In the genomic region with DNA sequence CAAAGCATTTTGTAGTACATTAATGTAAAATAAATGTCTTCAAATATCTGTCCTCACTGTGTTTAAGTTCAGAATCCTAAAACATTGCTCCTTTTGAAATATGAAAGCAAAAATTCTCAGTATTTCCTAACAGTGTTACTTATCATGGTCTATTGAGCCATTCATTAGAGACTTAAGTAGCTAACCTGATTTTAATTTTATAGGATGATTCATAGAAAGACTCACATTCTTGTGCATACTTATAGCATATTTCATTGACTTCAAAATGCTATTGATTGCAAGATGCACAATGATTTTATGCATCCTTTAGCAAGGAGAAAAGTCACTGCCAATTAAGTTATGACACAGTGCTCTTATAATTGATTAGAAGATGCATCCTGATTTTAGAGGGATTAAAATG, we compare ENCODE assay signal across 29 cellular contexts.
DNase-seq lines count a peak whose midpoint lies in the region; ATAC-seq, FAIRE-seq and TF ChIP-seq lines count a peak whose summit lies in the region.
"Had no signal": no experiment of that assay in that cellular context is flagged by ENCODE, and none has a peak within 500 bp of the region (broad histone marks: within the 10 kb centered on the region; RNA-seq: fewer than 3 reads in every experiment).

No MANE protein-coding gene starts in this region.

- H3K27ac Mint-ChIP-seq in astrocyte (ENCODE audit: unreplicated experiment), result no peak overlapping the region
- H3K27ac Mint-ChIP-seq: activated CD8-positive, alpha-beta T cell treated with anti-CD3 and anti-CD28 coated beads for 36 hours; activated naive CD8-positive, alpha-beta T cell; CD14-positive monocyte had no signal

- DNase-seq in AG09309 (ENCODE audit: low read depth) (peak; percentile 11), H54 (ENCODE audit: insufficient read length, low spot score) (no peak), astrocyte (ENCODE audit: low read depth) (peak; percentile 26), foreskin fibroblast (peak; percentile 23 to 53), ecto neural progenitor cell (ENCODE audit: low spot score) (no peak), activated gamma-delta T cell (lab: John Stamatoyannopoulos, UW) (no peak), thyroid gland (no peak)
- DNase-seq: activated CD4-positive, CD25-positive, alpha-beta regulatory T cell treated with anti-CD3 and anti-CD28 coated beads, Interleukin-2, amount 50 U/mL, for 72 hours; activated CD8-positive, alpha-beta T cell treated with anti-CD3 and anti-CD28 coated beads for 36 hours; central memory CD4-positive, alpha-beta T cell; foreskin melanocyte; H7; left cardiac atrium; NCI-H1092 treated with DMSO at 0.1 percent for 48 hours; NCI-H2029; NCI-H526 treated with DMSO at 0.1 percent for 48 hours; nephron progenitor cell; ovary; right cardiac atrium; stimulated activated CD4-positive, alpha-beta T cell treated with anti-CD3 and anti-CD28 coated beads, Interleukin-2, amount 100 ng/mL, for 48 hours; T-helper 1 cell; trophoblast cell had no signal

- H3K9me3 ChIP-seq in astrocyte (ENCODE audit: insufficient read depth, low read depth, low read length), result no peaks in the 10 kb centered on the region
- no peaks in the 10 kb centered on the region for H3K9me3 ChIP-seq in thyroid gland
- H3K9me3 ChIP-seq: A549, ascending aorta, ovary had no signal

- no peak overlapping the region for H3K27ac ChIP-seq in astrocyte (ENCODE audit: low read depth, low read length)
- no peak overlapping the region for H3K27ac ChIP-seq in thyroid gland
- H3K27ac ChIP-seq: A549, ascending aorta, hepatocyte, ovary had no signal

- TF ChIP-seq CTCF in AG09309 (IDR thresholded peaks at IDR 0.05; ENCODE audit: control insufficient read depth, insufficient read depth, low read depth, low read length, missing control alignments), result no peak
- TF ChIP-seq CTCF in astrocyte (IDR thresholded peaks at IDR 0.05; ENCODE audit: insufficient read depth, low read depth, low read length), result no peak
- no peak for TF ChIP-seq CTCF in foreskin fibroblast (IDR thresholded peaks at IDR 0.05; ENCODE audit: low read depth, low read length)
- TF ChIP-seq CTCF in thyroid gland (IDR thresholded peaks at IDR 0.05), result no peak

- H3K36me3 ChIP-seq in astrocyte (ENCODE audit: insufficient read depth, low read length) (no peaks in the 10 kb centered on the region), thyroid gland (no peaks in the 10 kb centered on the region)
- H3K36me3 ChIP-seq: ascending aorta, ovary had no signal

- H3K4me1 ChIP-seq in astrocyte (ENCODE audit: insufficient read depth, low read length), result peaks cover 8% of the 10 kb centered on the region
- peaks cover 0 to 6% of the 10 kb centered on the region in 2 donors for H3K4me1 ChIP-seq in thyroid gland
- H3K4me1 ChIP-seq: A549, ascending aorta had no signal

- peaks cover 16% of the 10 kb centered on the region for H3K4me1 Mint-ChIP-seq in astrocyte (ENCODE audit: low read depth, unreplicated experiment)
- H3K4me1 Mint-ChIP-seq: CD14-positive monocyte had no signal

- H4K20me1 ChIP-seq in astrocyte (ENCODE audit: insufficient read depth, low read length), result no peaks in the 10 kb centered on the region

- no peaks in the 10 kb centered on the region for H3K79me2 ChIP-seq in astrocyte (ENCODE audit: insufficient read depth, low read length)
- H3K79me2 ChIP-seq: hepatocyte had no signal

- H3K36me3 Mint-ChIP-seq in astrocyte (ENCODE audit: low read depth, unreplicated experiment), result peaks cover 3% of the 10 kb centered on the region
- H3K36me3 Mint-ChIP-seq: CD14-positive monocyte had no signal

- H3K4me3 ChIP-seq in AG09309 (ENCODE audit: control insufficient read depth, low read depth, low read length), result no peak overlapping the region
- H3K4me3 ChIP-seq in astrocyte (ENCODE audit: insufficient read depth, low read depth, low read length), result no peak overlapping the region
- H3K4me3 ChIP-seq in foreskin fibroblast (ENCODE audit: low read depth in 1 of 2, low read length in 2 of 2), result no peak overlapping the region
- no peak overlapping the region for H3K4me3 ChIP-seq in thyroid gland (replicated peaks in 1 of 3)
- H3K4me3 ChIP-seq: A549, ascending aorta, hepatocyte, ovary had no signal

- no peak overlapping the region for H3K9ac ChIP-seq in astrocyte (ENCODE audit: low read length)

- no peak overlapping the region for H2AFZ ChIP-seq in astrocyte (ENCODE audit: low read depth, low read length)
- H2AFZ ChIP-seq: hepatocyte had no signal

- FAIRE-seq in H54 (lab: Jason Lieb, UNC) (peak; percentile 15), astrocyte (lab: Jason Lieb, UNC) (peak; percentile 34)
- FAIRE-seq: A549 had no signal

- H3K9me3 Mint-ChIP-seq in astrocyte (ENCODE audit: unreplicated experiment), result no peaks in the 10 kb centered on the region
- H3K9me3 Mint-ChIP-seq: activated CD8-positive, alpha-beta T cell treated with anti-CD3 and anti-CD28 coated beads for 36 hours; nephron progenitor cell had no signal

- peak overlapping the region; percentile 25 for H3K4me2 ChIP-seq in astrocyte (ENCODE audit: low read length)
- H3K4me2 ChIP-seq: A549, hepatocyte had no signal

- H3K27me3 ChIP-seq in astrocyte (ENCODE audit: insufficient read depth, low read length), result no peaks in the 10 kb centered on the region
- no peaks in the 10 kb centered on the region for H3K27me3 ChIP-seq in thyroid gland
- H3K27me3 ChIP-seq: ascending aorta, hepatocyte had no signal

- ATAC-seq in HG03469 (IDR thresholded peaks at IDR 0.05; ENCODE audit: unreplicated experiment), result no peak
- ATAC-seq: A549; activated CD8-positive, alpha-beta T cell treated with anti-CD3 and anti-CD28 coated beads for 36 hours; left cardiac atrium; Panc1; right cardiac atrium had no signal

- intact Hi-C loops in thyroid gland (cut with DNase I), result no loop called here

- no peak for TF ChIP-seq POLR2A in H54 (IDR thresholded peaks at IDR 0.05; ENCODE audit: low read depth, low read length)
- no peak for TF ChIP-seq POLR2A in thyroid gland (IDR thresholded peaks at IDR 0.05)

- H3K4me3 Mint-ChIP-seq in astrocyte (ENCODE audit: unreplicated experiment), result no peak overlapping the region
- H3K4me3 Mint-ChIP-seq: activated CD8-positive, alpha-beta T cell treated with anti-CD3 and anti-CD28 coated beads for 36 hours; activated naive CD8-positive, alpha-beta T cell; CD14-positive monocyte; nephron progenitor cell had no signal

- H3K27me3 Mint-ChIP-seq in astrocyte (ENCODE audit: low read depth, unreplicated experiment), result no peaks in the 10 kb centered on the region
- H3K27me3 Mint-ChIP-seq: activated CD8-positive, alpha-beta T cell treated with anti-CD3 and anti-CD28 coated beads for 36 hours; activated naive CD8-positive, alpha-beta T cell had no signal

Comparison
In these comparisons a context has a peak if more than half of its experiments do, and no peak if none do; other contexts are left out.
1. DNase-seq: peak in AG09309 (single experiment), astrocyte (single experiment) and foreskin fibroblast (2 of 2); none in H54 (single experiment), ecto neural progenitor cell (single experiment), activated gamma-delta T cell (single experiment) and thyroid gland (0 of 2).